ENCODE assay signal across 8 cellular contexts in genomic region chr12:29103539-29103974, GRCh38. TPM values are rescaled to one million over a fixed set of nuclear protein-coding genes. Genes with fewer than 3 reads are reported as not detected.
DNase-seq lines count a peak whose midpoint lies in the region; ATAC-seq and TF ChIP-seq lines count a peak whose summit lies in the region.

No MANE protein-coding gene starts in this region.

- H3K9me3 Mint-ChIP-seq in glutamatergic neuron (ENCODE audit: unreplicated experiment) = peaks cover 3% of the 10 kb centered on the region

- H3K27ac ChIP-seq in left ventricle myocardium inferior (replicated peaks) = no peak overlapping the region

- peaks cover 7% of the 10 kb centered on the region for H3K36me3 Mint-ChIP-seq in glutamatergic neuron (ENCODE audit: unreplicated experiment)

- ATAC-seq in Right ventricle myocardium superior (ENCODE audit: poor library complexity) = peak; percentile 43
- ATAC-seq in HG03196 (IDR thresholded peaks at IDR 0.05; ENCODE audit: unreplicated experiment) = peak; percentile 98
- peak; percentile 81 to 84 for ATAC-seq in activated CD4-positive, CD25-positive, alpha-beta regulatory T cell treated with anti-CD3 and anti-CD28 coated beads, Interleukin-2, amount 50 U/mL, for 24 hours
- ATAC-seq in mucosa of descending colon = peak; percentile 80

- no peak for DNase-seq in Right ventricle myocardium superior
- DNase-seq in left ventricle myocardium inferior = no peak
- peak in 1 of 3 donors; percentile 23 for DNase-seq in mucosa of descending colon
- no peak for DNase-seq in glutamatergic neuron
- DNase-seq in NCI-H446 treated with DMSO at 0.1 percent for 48 hours (lab: John Stamatoyannopoulos, UW) = no peak
- DNase-seq in midbrain (lab: John Stamatoyannopoulos, UW) = no peak

- H3K4me1 Mint-ChIP-seq in glutamatergic neuron (ENCODE audit: low read depth, unreplicated experiment) = no peaks in the 10 kb centered on the region

- no peak overlapping the region for H3K4me3 ChIP-seq in left ventricle myocardium inferior
- H3K4me3 ChIP-seq in mucosa of descending colon = no peak overlapping the region

- H3K4me3 Mint-ChIP-seq in glutamatergic neuron (ENCODE audit: unreplicated experiment) = no peak overlapping the region

- H3K9me3 ChIP-seq in left ventricle myocardium inferior (replicated peaks) (peaks cover 17% of the 10 kb centered on the region), mucosa of descending colon (no peaks in the 10 kb centered on the region)

- intact Hi-C loops in Right ventricle myocardium superior (cut with DNase I) (no loop called here), left ventricle myocardium inferior (cut with micrococcal nuclease) (no loop called here), mucosa of descending colon (cut with DNase I, micrococcal nuclease) (no loop called here)

- TF ChIP-seq CTCF in left ventricle myocardium inferior (IDR thresholded peaks at IDR 0.05; ENCODE audit: borderline replicate concordance) (no peak), mucosa of descending colon (IDR thresholded peaks at IDR 0.05) (no peak), glutamatergic neuron (IDR thresholded peaks at IDR 0.05; ENCODE audit: partially characterized antibody, unreplicated experiment) (no peak)

- no peaks in the 10 kb centered on the region for H3K27me3 ChIP-seq in left ventricle myocardium inferior (ENCODE audit: low read depth)

- H3K27me3 Mint-ChIP-seq in glutamatergic neuron (ENCODE audit: unreplicated experiment) = no peaks in the 10 kb centered on the region

- H3K4me1 ChIP-seq in left ventricle myocardium inferior (no peaks in the 10 kb centered on the region), mucosa of descending colon (ENCODE audit: low read depth) (no peaks in the 10 kb centered on the region)

- no peak overlapping the region for H3K27ac Mint-ChIP-seq in glutamatergic neuron (ENCODE audit: unreplicated experiment)

- H3K36me3 ChIP-seq in left ventricle myocardium inferior = no peaks in the 10 kb centered on the region
- no peaks in the 10 kb centered on the region for H3K36me3 ChIP-seq in mucosa of descending colon (ENCODE audit: low read depth)

RNA-seq across cellular contexts. Expression of gene FAR2, which starts 45.5 kb away (rescaled TPM):
- total RNA-seq in Right ventricle myocardium superior = 3.1 TPM
- total RNA-seq in left ventricle myocardium inferior = 3.4 TPM
- total RNA-seq in mucosa of descending colon = 10 to 100 TPM; 39.7 to 93.0 (median 72.2) TPM
- total RNA-seq in glutamatergic neuron (ENCODE audit: unreplicated experiment) = 6.9 TPM

Comparison
In these comparisons a context has a peak if more than half of its experiments do, and no peak if none do; other contexts are left out.
1. ATAC-seq: peak in every context shown above with its lines; median percentile 98 in HG03196; 82 in activated CD4-positive, CD25-positive, alpha-beta regulatory T cell treated with anti-CD3 and anti-CD28 coated beads, Interleukin-2, amount 50 U/mL, for 24 hours; 80 in mucosa of descending colon; 43 in Right ventricle myocardium superior.